In the genomic region with DNA sequence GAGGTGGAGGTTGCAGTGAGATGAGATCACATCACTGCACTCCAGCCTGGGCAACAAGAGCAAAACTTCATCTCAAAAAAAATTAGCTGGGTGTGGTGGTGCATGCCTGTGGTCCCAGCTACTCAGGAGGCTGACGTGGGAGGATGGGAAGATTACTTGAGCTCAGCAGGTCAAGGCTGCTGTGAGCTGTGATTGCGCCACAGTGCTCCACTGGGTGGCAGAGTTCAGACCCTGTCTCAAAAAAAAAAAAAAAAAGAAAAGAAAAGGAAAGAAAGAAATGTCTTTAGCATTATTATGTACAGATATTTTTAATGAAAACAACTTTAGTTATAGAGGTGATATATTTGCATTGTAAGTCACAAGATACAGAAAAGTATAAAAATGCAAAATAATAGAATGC, we compare ENCODE assay signal across 1 cellular context.
A peak's percentile ranks its signal among the peaks of the same experiment; 100 is the strongest.
TF ChIP-seq lines count a peak whose summit lies in the region.

No MANE protein-coding gene starts in this region.

TF ChIP-seq in HCT116, 20 proteins besides CTCF, POLR2A, EP300 and RAD21:
- peak; percentile 73 for TF ChIP-seq CEBPB (IDR thresholded peaks at IDR 0.05; ENCODE audit: low read depth)
TF ChIP-seq in HCT116: peak in this region for 1; not testable (repeated sequence) for 19.
